ENCODE assay signal across 11 cellular contexts in genomic region chr3:115186351-115187148, GRCh38. TPM values are rescaled to one million over a fixed set of nuclear protein-coding genes. Genes with fewer than 3 reads are reported as not detected.
A peak's percentile ranks its signal among the peaks of the same experiment; 100 is the strongest.
DNase-seq lines count a peak whose midpoint lies in the region; ATAC-seq lines count a peak whose summit lies in the region.
"Had no signal": no experiment of that assay in that cellular context is flagged by ENCODE, and none has a peak within 500 bp of the region (broad histone marks: within the 10 kb centered on the region; RNA-seq: fewer than 3 reads in every experiment).

No MANE protein-coding gene starts in this region.

- DNase-seq in immature natural killer cell = no peak
- DNase-seq in KBM-7 = no peak
- DNase-seq in ecto neural progenitor cell (ENCODE audit: low spot score) = no peak
- no peak for DNase-seq in H7
- DNase-seq: activated T-cell treated with anti-CD3 and anti-CD28 coated beads, Interleukin-2, amount 50 U/mL, for 1 hour; NCI-H774; posterior cingulate gyrus had no signal

- H3K4me3 ChIP-seq in H7 (ENCODE audit: insufficient read depth, low read depth, low read length) = no peak overlapping the region

- H3K9me3 Mint-ChIP-seq in immature natural killer cell = peaks cover 0 to 2% (median 0%) of the 10 kb centered on the region in 6 donors

- ATAC-seq in GM18907 (IDR thresholded peaks at IDR 0.05; ENCODE audit: unreplicated experiment) = peak; percentile 58
- ATAC-seq in GM21786 (IDR thresholded peaks at IDR 0.05; ENCODE audit: unreplicated experiment) = peak; percentile 22
- peak; percentile 37 for ATAC-seq in HG03196 (IDR thresholded peaks at IDR 0.05; ENCODE audit: unreplicated experiment)
- no peak for ATAC-seq in HG02623 (IDR thresholded peaks at IDR 0.05; ENCODE audit: unreplicated experiment)

- H3K27ac Mint-ChIP-seq in immature natural killer cell = peak overlapping the region in 2 of 6 donors; percentile 42 to 60

- H3K4me1 Mint-ChIP-seq in immature natural killer cell = peaks cover 13 to 19% of the 10 kb centered on the region in 2 donors

- H3K27me3 Mint-ChIP-seq in immature natural killer cell (ENCODE audit: low read depth in 3 of 3) = peaks cover 0 to 3% (median 2%) of the 10 kb centered on the region in 3 donors

- peak overlapping the region in 3 of 5 donors; percentile 10 to 57 (median 51) for H3K4me3 Mint-ChIP-seq in immature natural killer cell

- no peaks in the 10 kb centered on the region for H3K27me3 ChIP-seq in H7 (ENCODE audit: control insufficient read depth, insufficient read depth, low read length)

- H3K36me3 Mint-ChIP-seq in immature natural killer cell = peaks cover 0 to 1% (median 0%) of the 10 kb centered on the region in 3 donors

- H3K36me3 ChIP-seq in H7 (replicated peaks; ENCODE audit: control insufficient read depth, insufficient read depth, low read length) = no peaks in the 10 kb centered on the region

- in situ Hi-C loops in KBM-7 (cut with MboI; ENCODE audit: low pct_unique_long_range_greater_than_20kb, low sequenced_read_pairs) = no loop called here

RNA-seq across cellular contexts. Expression of gene ZBTB20, which starts 39.5 kb away (rescaled TPM):
- polyA plus RNA-seq in immature natural killer cell = 10 to 100 TPM in 2 of 3 donors, 1 to 10 TPM in 1; 7.2 to 21.3 (median 16.5) TPM
- total RNA-seq in H7 (2014; rRNA removed; shearing (Covaris generic)) = 0.62 and 0.96 TPM in 2 replicates
